Comparison of ENCODE assay signal across 15 cellular contexts in genomic region chr9:2101524-2101923, GRCh38.
DNase-seq lines count a peak whose midpoint lies in the region; ATAC-seq and TF ChIP-seq lines count a peak whose summit lies in the region.
"Had no signal": no experiment of that assay in that cellular context is flagged by ENCODE, and none has a peak within 500 bp of the region (broad histone marks: within the 10 kb centered on the region; RNA-seq: fewer than 3 reads in every experiment).

No MANE protein-coding gene starts in this region.

- no peaks in the 10 kb centered on the region for H3K9me3 ChIP-seq in SK-N-MC (ENCODE audit: low read depth, low read length)
- no peaks in the 10 kb centered on the region for H3K9me3 ChIP-seq in left lung
- no peaks in the 10 kb centered on the region for H3K9me3 ChIP-seq in upper lobe of left lung

- H3K36me3 ChIP-seq in SK-N-MC (ENCODE audit: insufficient read depth, low read length) (peaks cover 25% of the 10 kb centered on the region; the same call in 1 of the 2 replicates), left lung (peaks cover 0 to 96% of the 10 kb centered on the region in 2 donors), upper lobe of left lung (peaks cover 15 to 97% (median 37%) of the 10 kb centered on the region in 4 donors), GM23338 (ENCODE audit: insufficient read depth) (no peaks in the 10 kb centered on the region)

- no peak overlapping the region for H2AFZ ChIP-seq in GM23338

- no peaks in the 10 kb centered on the region for H4K20me1 ChIP-seq in GM23338 (replicated peaks; ENCODE audit: insufficient read depth)

- H3K9ac ChIP-seq in SK-N-MC (ENCODE audit: insufficient read length): no peak overlapping the region

- H3K4me1 Mint-ChIP-seq in GM23338: peaks cover 6% of the 10 kb centered on the region; the same call in 2 of the 3 replicates
- H3K4me1 Mint-ChIP-seq: B cell had no signal

- H3K27ac Mint-ChIP-seq in GM23338: no peak overlapping the region
- H3K27ac Mint-ChIP-seq: B cell; CD4-positive, alpha-beta T cell; HFFc6 had no signal

- DNase-seq in DMS79 (lab: John Stamatoyannopoulos, UW) (peak; percentile 9), SK-N-MC (ENCODE audit: low read depth, low spot score) (no peak), left lung (no peak), upper lobe of left lung (no peak), GM23338 (ENCODE audit: low spot score) (no peak), cerebellar cortex (ENCODE audit: low spot score) (no peak)
- DNase-seq: C1 segment of cervical spinal cord; Calu3; CD4-positive, alpha-beta T cell; DMS 273 treated with DMSO at 0.1 percent for 48 hours; HCEC 1CT; HFFc6; IMR-90 had no signal

- intact Hi-C loops in left lung (cut with DNase I): no loop called here

- H3K79me2 ChIP-seq in GM23338 (replicated peaks; ENCODE audit: insufficient read depth): no peaks in the 10 kb centered on the region

- H3K9me3 Mint-ChIP-seq in GM23338: no peaks in the 10 kb centered on the region
- H3K9me3 Mint-ChIP-seq: CD4-positive, alpha-beta T cell; HFFc6 had no signal

- H3K9me2 ChIP-seq in GM23338 (ENCODE audit: insufficient read depth): no peaks in the 10 kb centered on the region

- no peaks in the 10 kb centered on the region for H3K4me1 ChIP-seq in left lung
- H3K4me1 ChIP-seq in upper lobe of left lung: peaks cover 0 to 6% (median 3%) of the 10 kb centered on the region in 4 donors
- no peaks in the 10 kb centered on the region for H3K4me1 ChIP-seq in GM23338 (ENCODE audit: insufficient read depth)

- no peaks in the 10 kb centered on the region for H3K36me3 Mint-ChIP-seq in GM23338 (ENCODE audit: low read depth)

- no peak for TF ChIP-seq EP300 in upper lobe of left lung (IDR thresholded peaks at IDR 0.05)

- H3K4me2 ChIP-seq in GM23338: no peak overlapping the region

- H3F3A ChIP-seq in GM23338 (replicated peaks; ENCODE audit: low read depth): no peaks in the 10 kb centered on the region

- WGBS in upper lobe of left lung, 2 donors: 20 to 34% methylated on average over 1 of the region's 1 CpG

- TF ChIP-seq CTCF in left lung (IDR thresholded peaks at IDR 0.05) (no peak), upper lobe of left lung (IDR thresholded peaks at IDR 0.05) (no peak), GM23338 (conservative IDR thresholded peaks at IDR 0.05; ENCODE audit: low read depth in 2 of 2) (no peak)

- no peak overlapping the region for H3K4me3 Mint-ChIP-seq in GM23338
- H3K4me3 Mint-ChIP-seq: B cell; CD4-positive, alpha-beta T cell; HFFc6 had no signal

- no peak for TF ChIP-seq POLR2A in upper lobe of left lung (IDR thresholded peaks at IDR 0.05)

- H3K27me3 ChIP-seq in left lung (no peaks in the 10 kb centered on the region), upper lobe of left lung (no peaks in the 10 kb centered on the region), GM23338 (ENCODE audit: insufficient read depth) (no peaks in the 10 kb centered on the region)

- no peak overlapping the region for H3K4me3 ChIP-seq in SK-N-MC
- H3K4me3 ChIP-seq in left lung: no peak overlapping the region
- H3K4me3 ChIP-seq in upper lobe of left lung: no peak overlapping the region
- H3K4me3 ChIP-seq in GM23338: no peak overlapping the region

- H3K27me3 Mint-ChIP-seq in GM23338 (ENCODE audit: insufficient read depth, low read depth, poor library complexity): peaks cover 2% of the 10 kb centered on the region
- H3K27me3 Mint-ChIP-seq: B cell; CD4-positive, alpha-beta T cell had no signal

- 0 out of 2 replicates have a peak overlapping the region, but pooled peaks have one; percentile 49 for H3K27ac ChIP-seq in SK-N-MC
- H3K27ac ChIP-seq in left lung: peak overlapping the region in 1 of 2 donors; percentile 15
- no peak overlapping the region for H3K27ac ChIP-seq in upper lobe of left lung
- H3K27ac ChIP-seq in GM23338 (ENCODE audit: low read depth): no peak overlapping the region

- ATAC-seq in left lung (peak; percentile 90), upper lobe of left lung (ENCODE audit: low FRiP score in 2 of 2) (peak; percentile 29 to 62), GM23338 (no peak)
- no peak for ATAC-seq in activated CD4-positive, CD25-positive, alpha-beta regulatory T cell treated with anti-CD3 and anti-CD28 coated beads, Interleukin-2, amount 50 U/mL, for 24 hours

TF ChIP-seq in GM23338, 12 proteins besides CTCF, POLR2A, EP300 and RAD21:
- no peak for TF ChIP-seq REST (IDR thresholded peaks at IDR 0.05; ENCODE audit: unreplicated experiment)
- TF ChIP-seq CREB1 (CRISPR knock-in tag; IDR thresholded peaks at IDR 0.05; ENCODE audit: low read depth): no peak

Comparison
In these comparisons a context has a peak if more than half of its experiments do, and no peak if none do; other contexts are left out.
1. ATAC-seq: peak in left lung (single experiment) and upper lobe of left lung (2 of 2); none in GM23338 (single experiment) and activated CD4-positive, CD25-positive, alpha-beta regulatory T cell treated with anti-CD3 and anti-CD28 coated beads, Interleukin-2, amount 50 U/mL, for 24 hours (0 of 2).